19 cellular contexts compared by ENCODE assay signal in genomic region chr16:52529226-52529625, GRCh38. TPM values are rescaled to one million over a fixed set of nuclear protein-coding genes. Genes with fewer than 3 reads are reported as not detected.
DNase-seq lines count a peak whose midpoint lies in the region; ATAC-seq and TF ChIP-seq lines count a peak whose summit lies in the region.
"Had no signal": no experiment of that assay in that cellular context is flagged by ENCODE, and none has a peak within 500 bp of the region (broad histone marks: within the 10 kb centered on the region; RNA-seq: fewer than 3 reads in every experiment).

No MANE protein-coding gene starts in this region.

- DNase-seq in DMS53 (lab: John Stamatoyannopoulos, UW): peak; percentile 57
- no peak for DNase-seq in left colon
- no peak for DNase-seq in stomach
- no peak for DNase-seq in stimulated activated naive CD8-positive, alpha-beta T cell treated with anti-CD3 and anti-CD28 coated beads, Interleukin-15, amount 100 ng/mL, for 72 hours
- DNase-seq: CD4-positive, alpha-beta memory T cell; DMS153; GDM1; HCEC 1CT; IMR-90 had no signal

- H3K4me3 ChIP-seq in stomach: no peak overlapping the region
- H3K4me3 ChIP-seq: A549, BLaER1, GM23338, K562 had no signal

- ATAC-seq in left colon (peak; percentile 48), GM18520 (IDR thresholded peaks at IDR 0.05; ENCODE audit: unreplicated experiment) (no peak), HG02840 (IDR thresholded peaks at IDR 0.05; ENCODE audit: low FRiP score, unreplicated experiment) (no peak)
- no peak for ATAC-seq in stimulated activated naive CD8-positive, alpha-beta T cell treated with anti-CD3 and anti-CD28 coated beads, Interleukin-15, amount 100 ng/mL, for 72 hours
- ATAC-seq: K562 had no signal

- H3K4me3 Mint-ChIP-seq in stimulated activated naive CD8-positive, alpha-beta T cell treated with anti-CD3 and anti-CD28 coated beads, Interleukin-15, amount 100 ng/mL, for 72 hours: no peak overlapping the region
- H3K4me3 Mint-ChIP-seq: CD14-positive monocyte; CD4-positive, alpha-beta memory T cell; GM23338 had no signal

- no peaks in the 10 kb centered on the region for H3K36me3 ChIP-seq in stomach

- H3K27ac ChIP-seq in 22Rv1 (peak overlapping the region; percentile 40), stomach (peak overlapping the region; percentile 52 to 71 (median 66))
- H3K27ac ChIP-seq: A549, BLaER1, HL-60 had no signal

- 24 to 52% (median 38%) methylated on average over 1 of the region's 1 CpG for WGBS in stomach, 5 donors

- peaks cover 4 to 59% (median 43%) of the 10 kb centered on the region in 4 donors for H3K4me1 ChIP-seq in stomach
- H3K4me1 ChIP-seq: A549, BLaER1 had no signal

- H3K27me3 Mint-ChIP-seq in stimulated activated naive CD8-positive, alpha-beta T cell treated with anti-CD3 and anti-CD28 coated beads, Interleukin-15, amount 100 ng/mL, for 72 hours: no peaks in the 10 kb centered on the region
- H3K27me3 Mint-ChIP-seq: CD4-positive, alpha-beta memory T cell had no signal

- no peak for TF ChIP-seq POLR2A in stomach (IDR thresholded peaks at IDR 0.05)

- TF ChIP-seq CTCF in 22Rv1 (IDR thresholded peaks at IDR 0.05) (no peak), stomach (IDR thresholded peaks at IDR 0.05) (no peak)

- peaks cover 4 to 7% of the 10 kb centered on the region in 2 donors for H3K9me3 Mint-ChIP-seq in stimulated activated naive CD8-positive, alpha-beta T cell treated with anti-CD3 and anti-CD28 coated beads, Interleukin-15, amount 100 ng/mL, for 72 hours
- H3K9me3 Mint-ChIP-seq: GM23338 had no signal

- H3K9me3 ChIP-seq in stomach: no peaks in the 10 kb centered on the region
- H3K9me3 ChIP-seq: A549, BLaER1 had no signal

- H3K27me3 ChIP-seq in stomach: no peaks in the 10 kb centered on the region
- H3K27me3 ChIP-seq: BLaER1 had no signal

- H3K27ac Mint-ChIP-seq in stimulated activated naive CD8-positive, alpha-beta T cell treated with anti-CD3 and anti-CD28 coated beads, Interleukin-15, amount 100 ng/mL, for 72 hours: no peak overlapping the region
- H3K27ac Mint-ChIP-seq: CD14-positive monocyte; CD4-positive, alpha-beta memory T cell had no signal

- intact Hi-C loops in left colon (cut with DNase I, micrococcal nuclease): no loop called here
- intact Hi-C loops in stomach (cut with DNase I; ENCODE audit: low total_unique reads): no loop called here

- H3K4me1 Mint-ChIP-seq in stimulated activated naive CD8-positive, alpha-beta T cell treated with anti-CD3 and anti-CD28 coated beads, Interleukin-15, amount 100 ng/mL, for 72 hours: no peaks in the 10 kb centered on the region
- H3K4me1 Mint-ChIP-seq: CD14-positive monocyte; CD4-positive, alpha-beta memory T cell had no signal

- TF ChIP-seq EP300 in stomach (IDR thresholded peaks at IDR 0.05): no peak

RNA-seq across cellular contexts. Expression of gene TOX3, which starts 17.7 kb away (rescaled TPM):
- 10 to 100 TPM; 47.8 to 51.7 TPM for total RNA-seq in left colon
- 100 to 1,000 TPM in 1 of 5 donors, 10 to 100 TPM in 2, 1 to 10 TPM in 2; 7.2 to 169 (median 14.2) TPM for total RNA-seq in stomach
- polyA plus RNA-seq in stomach: 10 to 100 TPM in 1 of 3 donors, 1 to 10 TPM in 2; 6.4 to 12.4 (median 9.8) TPM
- total RNA-seq: CD4-positive, alpha-beta memory T cell; Daoy; IMR-90; K562 had no signal
- polyA plus RNA-seq: CD14-positive monocyte, IMR-90, K562 had no signal
